Comparison of ENCODE assay signal across 18 cellular contexts in the genomic region with DNA sequence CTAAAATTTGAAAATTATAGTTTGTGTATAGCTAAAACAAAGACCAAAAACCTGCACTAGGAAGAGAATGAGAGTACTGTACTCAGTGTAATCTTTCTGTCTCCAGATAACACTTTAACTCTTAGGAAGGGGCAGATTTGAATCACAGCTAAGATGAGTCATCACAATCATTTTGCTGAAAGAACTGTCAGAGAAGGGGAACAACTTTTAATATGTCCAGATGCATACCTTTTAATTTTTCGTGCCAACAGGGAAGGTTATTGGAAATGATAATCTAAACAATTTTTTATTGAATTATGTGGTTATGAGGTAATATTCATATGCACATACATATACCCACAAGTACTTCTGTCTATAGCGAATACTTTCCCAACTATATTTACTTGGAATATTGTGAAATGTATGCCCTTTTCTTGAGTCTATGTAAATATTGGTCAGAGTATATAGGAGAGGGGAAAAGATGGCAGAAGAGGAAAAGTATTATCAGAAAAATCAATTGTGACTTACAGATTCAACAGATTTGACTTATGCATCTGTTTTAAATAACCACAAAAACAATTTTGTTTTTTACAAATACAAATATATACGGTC. TPM values are rescaled to one million over a fixed set of nuclear protein-coding genes. Genes with fewer than 3 reads are reported as not detected.
DNase-seq lines count a peak whose midpoint lies in the region; ATAC-seq, FAIRE-seq and TF ChIP-seq lines count a peak whose summit lies in the region.
"Had no signal": no experiment of that assay in that cellular context is flagged by ENCODE, and none has a peak within 500 bp of the region (broad histone marks: within the 10 kb centered on the region; RNA-seq: fewer than 3 reads in every experiment).

No MANE protein-coding gene starts in this region.

- no peak overlapping the region for H3K4me3 Mint-ChIP-seq in endothelial cell (ENCODE audit: unreplicated experiment)
- H3K4me3 Mint-ChIP-seq: activated naive CD4-positive, alpha-beta T cell treated with anti-CD3 and anti-CD28 coated beads for 36 hours; CD14-positive monocyte; stimulated activated naive CD8-positive, alpha-beta T cell treated with anti-CD3 and anti-CD28 coated beads, Interleukin-15, Interleukin-2, amounts not matched to agents 100 ng/mL and 50 ng/mL, for 24 hours; T-helper 2 cell treated with Interferon-gamma antibody and Interleukin-4, amounts not matched to agents 5 μg/mL and 100 μg/mL, for 36 hours had no signal

- peaks cover 6% of the 10 kb centered on the region for H3K4me1 Mint-ChIP-seq in endothelial cell (ENCODE audit: unreplicated experiment)
- H3K4me1 Mint-ChIP-seq: CD14-positive monocyte had no signal

- no peaks in the 10 kb centered on the region for H3K36me3 Mint-ChIP-seq in endothelial cell (ENCODE audit: low read depth, unreplicated experiment)
- H3K36me3 Mint-ChIP-seq: CD14-positive monocyte had no signal

- TF ChIP-seq POLR2A in H54 (IDR thresholded peaks at IDR 0.05; ENCODE audit: low read depth, low read length), result no peak
- TF ChIP-seq POLR2A in GM18505 (IDR thresholded peaks at IDR 0.05; ENCODE audit: borderline replicate concordance, extremely low read depth, insufficient read depth, insufficient read length), result no peak

- POLR2A ChIA-PET in RWPE1 (lab: Yijun Ruan, JAX; ENCODE audit: low non-redundant PET), result no interaction called here

- no peaks in the 10 kb centered on the region for H3K27me3 Mint-ChIP-seq in endothelial cell (ENCODE audit: unreplicated experiment)
- H3K27me3 Mint-ChIP-seq: stimulated activated naive CD8-positive, alpha-beta T cell treated with anti-CD3 and anti-CD28 coated beads, Interleukin-15, Interleukin-2, amounts not matched to agents 100 ng/mL and 50 ng/mL, for 24 hours had no signal

- peak overlapping the region; percentile 66 for H3K27ac ChIP-seq in RWPE1

- no peak overlapping the region for H3K27ac Mint-ChIP-seq in endothelial cell (ENCODE audit: unreplicated experiment)
- H3K27ac Mint-ChIP-seq: activated naive CD4-positive, alpha-beta T cell treated with anti-CD3 and anti-CD28 coated beads for 36 hours; CD14-positive monocyte; stimulated activated naive CD8-positive, alpha-beta T cell treated with anti-CD3 and anti-CD28 coated beads, Interleukin-15, Interleukin-2, amounts not matched to agents 100 ng/mL and 50 ng/mL, for 24 hours; T-helper 2 cell treated with Interferon-gamma antibody and Interleukin-4, amounts not matched to agents 5 μg/mL and 100 μg/mL, for 36 hours had no signal

- TF ChIP-seq CTCF in RWPE1 (conservative IDR thresholded peaks at IDR 0.05; ENCODE audit: low read depth), result no peak
- no peak for TF ChIP-seq CTCF in endothelial cell (IDR thresholded peaks at IDR 0.05; ENCODE audit: unreplicated experiment)

- ATAC-seq in GM21528 (IDR thresholded peaks at IDR 0.05; ENCODE audit: low FRiP score, unreplicated experiment) (no peak), GM18505 (IDR thresholded peaks at IDR 0.05; ENCODE audit: unreplicated experiment) (no peak)

- CTCF ChIA-PET in RWPE1 (lab: Yijun Ruan, JAX), result no interaction called here

- FAIRE-seq in H54 (lab: Jason Lieb, UNC), result peak; percentile 20
- FAIRE-seq: islet of Langerhans had no signal

- H3K9me3 Mint-ChIP-seq in endothelial cell (ENCODE audit: unreplicated experiment), result no peaks in the 10 kb centered on the region
- H3K9me3 Mint-ChIP-seq: T-helper 2 cell treated with Interferon-gamma antibody and Interleukin-4, amounts not matched to agents 5 μg/mL and 100 μg/mL, for 36 hours had no signal

- DNase-seq in Daoy (ENCODE audit: low read depth) (peak; percentile 15), H54 (ENCODE audit: insufficient read length, low spot score) (no peak), RWPE1 (ENCODE audit: low spot score) (peak; percentile 67), iris pigment epithelial cell (ENCODE audit: low read depth) (peak; percentile 64), endothelial cell (ENCODE audit: low spot score) (no peak)
- no peak for DNase-seq in effector CD4-positive, alpha-beta T cell
- DNase-seq: activated naive CD4-positive, alpha-beta T cell treated with anti-CD3 and anti-CD28 coated beads for 36 hours; cerebellar nuclear complex; stimulated activated CD4-positive, alpha-beta T cell treated with anti-CD3 and anti-CD28 coated beads, Interleukin-4, amount 100 ng/mL, for 1 hour had no signal

RNA-seq across cellular contexts. Expression of gene MUC15, which starts 51.1 kb away (rescaled TPM):
- total RNA-seq in Daoy (2014; rRNA removed; shearing (Covaris generic)), result 0.36 TPM in 1 of 2 replicates, not detected in the other
- not detected for total RNA-seq in endothelial cell (ENCODE audit: unreplicated experiment)
- total RNA-seq: activated CD8-positive, alpha-beta memory T cell treated with anti-CD3 and anti-CD28 coated beads for 36 hours; activated naive CD4-positive, alpha-beta T cell treated with anti-CD3 and anti-CD28 coated beads for 36 hours; myocyte; pulmonary artery endothelial cell had no signal

Comparison
In these comparisons a context has a peak if more than half of its experiments do, and no peak if none do; other contexts are left out.
1. DNase-seq: peak in Daoy (single experiment), RWPE1 (single experiment) and iris pigment epithelial cell (single experiment); none in H54 (single experiment), endothelial cell (single experiment) and effector CD4-positive, alpha-beta T cell (single experiment).